Comparison of ENCODE assay signal across 10 cellular contexts in the genomic region with DNA sequence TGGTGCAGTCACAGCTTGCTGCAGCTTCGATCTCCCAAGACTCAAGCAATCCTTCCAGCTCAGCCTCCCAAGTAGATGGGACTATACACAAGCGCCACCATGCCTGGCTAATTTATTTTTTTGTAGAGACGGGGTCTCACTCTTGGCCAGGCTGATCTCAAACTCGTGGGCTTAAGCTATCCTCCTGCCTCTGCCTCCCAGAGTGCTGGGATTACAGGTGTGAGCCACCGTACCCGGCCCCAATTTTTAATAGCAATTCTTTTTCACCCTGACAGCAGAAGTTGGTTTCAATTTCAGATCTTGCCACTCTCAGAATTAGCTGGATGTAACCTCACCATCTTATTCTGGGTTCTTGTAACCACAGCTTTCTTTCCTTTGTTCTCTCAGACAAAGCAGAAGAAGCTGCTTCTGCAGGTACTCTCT.
A peak's percentile ranks its signal among the peaks of the same experiment; 100 is the strongest.
DNase-seq lines count a peak whose midpoint lies in the region; ATAC-seq and TF ChIP-seq lines count a peak whose summit lies in the region.
"Had no signal": no experiment of that assay in that cellular context is flagged by ENCODE, and none has a peak within 500 bp of the region (broad histone marks: within the 10 kb centered on the region; RNA-seq: fewer than 3 reads in every experiment).

No MANE protein-coding gene starts in this region.

- no peak overlapping the region for H3K27ac Mint-ChIP-seq in natural killer cell treated with Interleukin-12 subunit alpha and Interleukin-12 subunit beta and Interleukin-15 and Interleukin-18, amount 100 ng/mL, for 72 hours
- H3K27ac Mint-ChIP-seq in natural killer cell (no peak overlapping the region), GM23338 (peak overlapping the region; percentile 57; the same call in 1 of the 2 replicates)
- H3K27ac Mint-ChIP-seq: B cell had no signal

- peak overlapping the region; percentile 42; the same call in 1 of the 2 replicates for H3K27ac ChIP-seq in GM23338 (ENCODE audit: low read depth)
- H3K27ac ChIP-seq in mammary epithelial cell (ENCODE audit: insufficient read depth, low read depth, low read length) = no peak overlapping the region

- 70% methylated on average over 6 of the region's 6 CpGs for WGBS in mammary epithelial cell (ENCODE audit: low coverage, missing lambda C conversion rate)

- peaks cover 100% of the 10 kb centered on the region for H3K79me2 ChIP-seq in GM23338 (replicated peaks; ENCODE audit: insufficient read depth)
- H3K79me2 ChIP-seq in mammary epithelial cell (ENCODE audit: insufficient read depth, low read length) = no peaks in the 10 kb centered on the region

- ATAC-seq in natural killer cell treated with Interleukin-12 subunit alpha and Interleukin-12 subunit beta and Interleukin-15 and Interleukin-18, amount 100 ng/mL, for 72 hours = peak; percentile 59 to 81
- ATAC-seq in natural killer cell (no peak), GM23338 (no peak), HG03460 (IDR thresholded peaks at IDR 0.05; ENCODE audit: unreplicated experiment) (peak; percentile 85)

- no peaks in the 10 kb centered on the region for H3K9me3 Mint-ChIP-seq in natural killer cell treated with Interleukin-12 subunit alpha and Interleukin-12 subunit beta and Interleukin-15 and Interleukin-18, amount 100 ng/mL, for 72 hours
- H3K9me3 Mint-ChIP-seq in natural killer cell (no peaks in the 10 kb centered on the region), GM23338 (no peaks in the 10 kb centered on the region)

- no peaks in the 10 kb centered on the region for H3K9me2 ChIP-seq in GM23338 (ENCODE audit: insufficient read depth)

- H3K9ac ChIP-seq in mammary epithelial cell (ENCODE audit: insufficient read depth, low read length) = no peak overlapping the region

- no peak overlapping the region for H3K4me3 Mint-ChIP-seq in natural killer cell treated with Interleukin-12 subunit alpha and Interleukin-12 subunit beta and Interleukin-15 and Interleukin-18, amount 100 ng/mL, for 72 hours
- H3K4me3 Mint-ChIP-seq in natural killer cell = no peak overlapping the region
- H3K4me3 Mint-ChIP-seq in GM23338 = no peak overlapping the region
- H3K4me3 Mint-ChIP-seq: B cell had no signal

- no peak overlapping the region for H3K4me2 ChIP-seq in GM23338
- no peak overlapping the region for H3K4me2 ChIP-seq in mammary epithelial cell (ENCODE audit: insufficient read depth, low read depth, low read length)

- no peak for DNase-seq in natural killer cell treated with Interleukin-12 subunit alpha and Interleukin-12 subunit beta and Interleukin-15 and Interleukin-18, amount 100 ng/mL, for 72 hours (ENCODE audit: low spot score)
- DNase-seq in natural killer cell (no peak), GM23338 (ENCODE audit: low spot score) (no peak), erythroblast (lab: John Stamatoyannopoulos, UW) (no peak), mammary epithelial cell (no peak), HK-2 (ENCODE audit: unreplicated experiment) (no peak), T-helper 9 cell (no peak)
- DNase-seq: stimulated activated CD4-positive, alpha-beta T cell treated with anti-CD3 and anti-CD28 coated beads, Interleukin-4, amount 100 ng/mL, for 4 hours had no signal

- peaks cover 11 to 12% of the 10 kb centered on the region in 2 donors for H3K4me1 Mint-ChIP-seq in natural killer cell treated with Interleukin-12 subunit alpha and Interleukin-12 subunit beta and Interleukin-15 and Interleukin-18, amount 100 ng/mL, for 72 hours (ENCODE audit: low read depth in 2 of 2)
- H3K4me1 Mint-ChIP-seq in natural killer cell (peaks cover 0 to 8% of the 10 kb centered on the region in 2 donors), GM23338 (peaks cover 80% of the 10 kb centered on the region)

- H3K4me1 ChIP-seq in GM23338 (ENCODE audit: insufficient read depth) = peaks cover 52% of the 10 kb centered on the region
- H3K4me1 ChIP-seq in mammary epithelial cell (ENCODE audit: insufficient read depth, low read length) = no peaks in the 10 kb centered on the region

- intact Hi-C loops in natural killer cell (cut with micrococcal nuclease) (no loop called here), mammary epithelial cell (cut with micrococcal nuclease) (no loop called here)

- CTCF ChIA-PET in mammary epithelial cell (lab: Charles Lee; ENCODE audit: low non-redundant PET) = no interaction called here

- TF ChIP-seq POLR2A in erythroblast (IDR thresholded peaks at IDR 0.05; ENCODE audit: low read length) = no peak

- H2AFZ ChIP-seq in GM23338 (no peak overlapping the region), mammary epithelial cell (ENCODE audit: low read depth, low read length) (no peak overlapping the region)

- H3K9me3 ChIP-seq in mammary epithelial cell (replicated peaks; ENCODE audit: insufficient read depth, low read length) = no peaks in the 10 kb centered on the region

- H3K36me3 ChIP-seq in GM23338 (ENCODE audit: insufficient read depth) = peaks cover 39% of the 10 kb centered on the region
- H3K36me3 ChIP-seq in mammary epithelial cell (ENCODE audit: insufficient read depth, low read length) = no peaks in the 10 kb centered on the region

- no peaks in the 10 kb centered on the region for H3K36me3 Mint-ChIP-seq in natural killer cell treated with Interleukin-12 subunit alpha and Interleukin-12 subunit beta and Interleukin-15 and Interleukin-18, amount 100 ng/mL, for 72 hours
- H3K36me3 Mint-ChIP-seq in natural killer cell = no peaks in the 10 kb centered on the region
- peaks cover 89% of the 10 kb centered on the region for H3K36me3 Mint-ChIP-seq in GM23338 (ENCODE audit: low read depth)

- H4K20me1 ChIP-seq in GM23338 (replicated peaks; ENCODE audit: insufficient read depth) = peaks cover 97% of the 10 kb centered on the region
- H4K20me1 ChIP-seq in mammary epithelial cell (ENCODE audit: insufficient read depth, low read length) = no peaks in the 10 kb centered on the region

- peaks cover 6 to 24% of the 10 kb centered on the region in 2 donors for H3K27me3 Mint-ChIP-seq in natural killer cell treated with Interleukin-12 subunit alpha and Interleukin-12 subunit beta and Interleukin-15 and Interleukin-18, amount 100 ng/mL, for 72 hours
- H3K27me3 Mint-ChIP-seq in natural killer cell (ENCODE audit: low read depth in 2 of 2) (no peaks in the 10 kb centered on the region), GM23338 (ENCODE audit: insufficient read depth, low read depth, poor library complexity) (peaks cover 32% of the 10 kb centered on the region)
- H3K27me3 Mint-ChIP-seq: B cell had no signal

- no TSS peak for BruUV-seq in mammary epithelial cell (replicated peaks; lab: Mats Ljungman, UMichigan)

- no peak for TF ChIP-seq CTCF in natural killer cell (IDR thresholded peaks at IDR 0.05)
- TF ChIP-seq CTCF in GM23338 (conservative IDR thresholded peaks at IDR 0.05; ENCODE audit: low read depth in 2 of 2) = no peak
- TF ChIP-seq CTCF in mammary epithelial cell (conservative IDR thresholded peaks at IDR 0.05 in 1 of 2, IDR thresholded peaks at IDR 0.05 in 1 of 2; ENCODE audit: extremely low read depth in 1 of 2, insufficient read depth in 1 of 2, low read depth in 1 of 2, low read length in 2 of 2) = no peak

- H3K4me3 ChIP-seq in GM23338 (no peak overlapping the region), mammary epithelial cell (replicated peaks in 1 of 3; ENCODE audit: insufficient read depth in 1 of 3, low read depth in 2 of 3, low read length in 3 of 3) (no peak overlapping the region)

- dilution Hi-C loops in mammary epithelial cell (cut with HindIII; ENCODE audit: low sequenced_read_pairs) = no loop called here

- in situ Hi-C loops in mammary epithelial cell (cut with MboI; ENCODE audit: low sequenced_read_pairs in 2 of 2) = no loop called here

- H3K27me3 ChIP-seq in GM23338 (ENCODE audit: insufficient read depth) (no peaks in the 10 kb centered on the region), mammary epithelial cell (ENCODE audit: insufficient read depth, low read length) (no peaks in the 10 kb centered on the region)

- H3F3A ChIP-seq in GM23338 (replicated peaks; ENCODE audit: low read depth) = peaks cover 53% of the 10 kb centered on the region

TF ChIP-seq in GM23338, 12 proteins besides CTCF, POLR2A, EP300 and RAD21 (continues in another document):
- no peak for TF ChIP-seq JUNB (IDR thresholded peaks at IDR 0.05; ENCODE audit: unreplicated experiment)
- no peak for TF ChIP-seq STAT1 (IDR thresholded peaks at IDR 0.05; ENCODE audit: unreplicated experiment)
- no peak for TF ChIP-seq POLR2AphosphoS5 (IDR thresholded peaks at IDR 0.05; ENCODE audit: low read depth)
- no peak for TF ChIP-seq ETS1 (IDR thresholded peaks at IDR 0.05)
- no peak for TF ChIP-seq REST (IDR thresholded peaks at IDR 0.05; ENCODE audit: unreplicated experiment)
- TF ChIP-seq ZNF114 (CRISPR knock-in tag; IDR thresholded peaks at IDR 0.05) = no peak

Comparison
In these comparisons a context has a peak if more than half of its experiments do, and no peak if none do; other contexts are left out.
1. ATAC-seq: peak in natural killer cell treated with Interleukin-12 subunit alpha and Interleukin-12 subunit beta and Interleukin-15 and Interleukin-18, amount 100 ng/mL, for 72 hours (2 of 2) and HG03460 (single experiment); none in natural killer cell (0 of 3) and GM23338 (single experiment).